ENCODE assay signal across 1 cellular context in genomic region chr9:23820731-23821399, GRCh38.
TF ChIP-seq lines count a peak whose summit lies in the region.

No MANE protein-coding gene starts in this region.

TF ChIP-seq in SK-N-SH, 30 proteins besides CTCF, POLR2A, EP300 and RAD21 (continued from another document):
- TF ChIP-seq, protein P1, sequence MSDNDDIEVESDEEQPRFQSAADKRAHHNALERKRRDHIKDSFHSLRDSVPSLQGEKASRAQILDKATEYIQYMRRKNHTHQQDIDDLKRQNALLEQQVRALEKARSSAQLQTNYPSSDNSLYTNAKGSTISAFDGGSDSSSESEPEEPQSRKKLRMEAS (IDR thresholded peaks at IDR 0.05; ENCODE audit: low read depth), result 0 out of 2 replicates have a peak, but pooled peaks have one; percentile 19
- no peak for TF ChIP-seq TCF12 (IDR thresholded peaks at IDR 0.05)
- TF ChIP-seq, protein P2, sequence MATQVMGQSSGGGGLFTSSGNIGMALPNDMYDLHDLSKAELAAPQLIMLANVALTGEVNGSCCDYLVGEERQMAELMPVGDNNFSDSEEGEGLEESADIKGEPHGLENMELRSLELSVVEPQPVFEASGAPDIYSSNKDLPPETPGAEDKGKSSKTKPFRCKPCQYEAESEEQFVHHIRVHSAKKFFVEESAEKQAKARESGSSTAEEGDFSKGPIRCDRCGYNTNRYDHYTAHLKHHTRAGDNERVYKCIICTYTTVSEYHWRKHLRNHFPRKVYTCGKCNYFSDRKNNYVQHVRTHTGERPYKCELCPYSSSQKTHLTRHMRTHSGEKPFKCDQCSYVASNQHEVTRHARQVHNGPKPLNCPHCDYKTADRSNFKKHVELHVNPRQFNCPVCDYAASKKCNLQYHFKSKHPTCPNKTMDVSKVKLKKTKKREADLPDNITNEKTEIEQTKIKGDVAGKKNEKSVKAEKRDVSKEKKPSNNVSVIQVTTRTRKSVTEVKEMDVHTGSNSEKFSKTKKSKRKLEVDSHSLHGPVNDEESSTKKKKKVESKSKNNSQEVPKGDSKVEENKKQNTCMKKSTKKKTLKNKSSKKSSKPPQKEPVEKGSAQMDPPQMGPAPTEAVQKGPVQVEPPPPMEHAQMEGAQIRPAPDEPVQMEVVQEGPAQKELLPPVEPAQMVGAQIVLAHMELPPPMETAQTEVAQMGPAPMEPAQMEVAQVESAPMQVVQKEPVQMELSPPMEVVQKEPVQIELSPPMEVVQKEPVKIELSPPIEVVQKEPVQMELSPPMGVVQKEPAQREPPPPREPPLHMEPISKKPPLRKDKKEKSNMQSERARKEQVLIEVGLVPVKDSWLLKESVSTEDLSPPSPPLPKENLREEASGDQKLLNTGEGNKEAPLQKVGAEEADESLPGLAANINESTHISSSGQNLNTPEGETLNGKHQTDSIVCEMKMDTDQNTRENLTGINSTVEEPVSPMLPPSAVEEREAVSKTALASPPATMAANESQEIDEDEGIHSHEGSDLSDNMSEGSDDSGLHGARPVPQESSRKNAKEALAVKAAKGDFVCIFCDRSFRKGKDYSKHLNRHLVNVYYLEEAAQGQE (IDR thresholded peaks at IDR 0.05; ENCODE audit: low read depth, low read length), result no peak
- no peak for TF ChIP-seq SIN3A (IDR thresholded peaks at IDR 0.05; ENCODE audit: borderline replicate concordance, low read depth, low read length)
TF ChIP-seq in SK-N-SH: peak in this region for 2.
